ENCODE assay signal across 8 cellular contexts in the genomic region with DNA sequence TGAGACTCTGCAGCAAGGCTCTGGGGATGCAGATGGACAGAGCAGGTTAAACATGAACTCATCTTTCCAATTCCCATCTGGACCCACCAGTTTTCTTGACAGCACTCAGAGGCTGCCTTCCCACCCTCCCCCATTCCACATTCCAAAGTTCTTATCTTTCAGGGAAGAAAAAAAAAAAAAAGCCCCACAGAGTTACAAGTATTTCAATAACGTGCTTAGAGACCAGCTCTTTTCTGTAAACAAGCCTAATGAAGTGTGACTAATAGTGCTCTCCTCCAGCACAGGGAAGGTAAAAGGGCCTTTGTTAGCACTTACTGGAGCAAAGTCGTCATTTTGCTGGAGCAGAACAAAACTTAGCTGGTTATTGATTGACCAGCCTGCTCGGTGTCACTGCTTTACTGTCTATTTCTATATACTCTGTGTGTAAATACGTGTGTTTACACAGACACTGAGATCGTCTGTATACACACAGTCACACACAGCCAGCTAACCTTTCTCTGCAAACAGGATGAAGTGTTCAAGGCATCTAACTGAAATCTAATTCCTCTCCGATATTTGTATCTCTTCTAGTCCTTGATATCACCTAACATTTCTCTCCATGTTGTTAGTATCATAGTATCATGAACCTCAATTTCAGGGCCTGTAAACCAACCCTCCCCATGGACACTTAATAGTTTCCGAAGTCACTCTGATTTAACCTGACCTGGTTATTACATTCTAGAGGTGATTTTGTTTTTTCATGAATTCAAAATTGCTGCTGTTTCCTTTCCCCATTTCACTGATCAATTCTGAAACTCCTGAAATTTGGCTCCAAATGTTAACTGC.
A peak's percentile ranks its signal among the peaks of the same experiment; 100 is the strongest.
DNase-seq lines count a peak whose midpoint lies in the region; ATAC-seq and TF ChIP-seq lines count a peak whose summit lies in the region.

No MANE protein-coding gene starts in this region.

- H3K27ac ChIP-seq in transverse colon: peak overlapping the region; percentile 23 to 64 (median 62)

- in situ Hi-C loops in transverse colon (cut with MboI; ENCODE audit: low pct_ligation_motif_present in 1 of 4, low pct_unique_long_range_greater_than_20kb in 1 of 4, low sequenced_read_pairs in 3 of 4): no loop called here

- TF ChIP-seq EP300 in transverse colon (IDR thresholded peaks at IDR 0.05; ENCODE audit: low read depth): no peak

- H3K27ac Mint-ChIP-seq in MCF 10A (ENCODE audit: low read depth, unreplicated experiment): peak overlapping the region; percentile 95
- H3K27ac Mint-ChIP-seq in stimulated activated effector memory CD8-positive, alpha-beta T cell treated with anti-CD3 and anti-CD28 coated beads, Interleukin-12 subunit alpha, Interleukin-12 subunit beta, amount 100 ng/mL, for 72 hours: no peak overlapping the region

- H3K27me3 Mint-ChIP-seq in MCF 10A (ENCODE audit: insufficient read depth, unreplicated experiment): no peaks in the 10 kb centered on the region

- no peaks in the 10 kb centered on the region for H3K36me3 ChIP-seq in kidney epithelial cell (ENCODE audit: control insufficient read depth, insufficient read depth, low read length)
- H3K36me3 ChIP-seq in transverse colon: no peaks in the 10 kb centered on the region

- intact Hi-C loops in MCF 10A (cut with micrococcal nuclease): no loop called here
- intact Hi-C loops in transverse colon (cut with DNase I; ENCODE audit: low total_unique reads): no loop called here

- H3K9me3 Mint-ChIP-seq in MCF 10A (ENCODE audit: unreplicated experiment): no peaks in the 10 kb centered on the region
- H3K9me3 Mint-ChIP-seq in stimulated activated effector memory CD8-positive, alpha-beta T cell treated with anti-CD3 and anti-CD28 coated beads, Interleukin-12 subunit alpha, Interleukin-12 subunit beta, amount 100 ng/mL, for 72 hours: no peaks in the 10 kb centered on the region

- POLR2A ChIA-PET in MCF 10A (lab: Yijun Ruan, JAX): interaction anchor here (0.6 to 3.5 kb wide), 26 partner anchors 9 to 1622 kb away, joined by 3 to 35 read pairs (median 4); no protein-coding TSS in a partner anchor

- no peaks in the 10 kb centered on the region for H3K9me3 ChIP-seq in transverse colon

- H3K4me3 ChIP-seq in kidney epithelial cell (ENCODE audit: low read depth, low read length) (no peak overlapping the region), transverse colon (no peak overlapping the region)

- BruUV-seq in MCF 10A (replicated peaks; lab: Mats Ljungman, UMichigan): no TSS peak

- peaks cover 48% of the 10 kb centered on the region for H3K4me1 Mint-ChIP-seq in MCF 10A (ENCODE audit: insufficient read depth, unreplicated experiment)
- no peaks in the 10 kb centered on the region for H3K4me1 Mint-ChIP-seq in stimulated activated effector memory CD8-positive, alpha-beta T cell treated with anti-CD3 and anti-CD28 coated beads, Interleukin-12 subunit alpha, Interleukin-12 subunit beta, amount 100 ng/mL, for 72 hours

- ATAC-seq in GM18870 (IDR thresholded peaks at IDR 0.05; ENCODE audit: unreplicated experiment): peak; percentile 49
- ATAC-seq in stimulated activated effector memory CD8-positive, alpha-beta T cell treated with anti-CD3 and anti-CD28 coated beads, Interleukin-12 subunit alpha, Interleukin-12 subunit beta, amount 100 ng/mL, for 72 hours: no peak

- DNase-seq in NCI-H2171 treated with DMSO at 0.1 percent for 48 hours (lab: John Stamatoyannopoulos, UW): peak; percentile 83
- DNase-seq in MCF 10A (ENCODE audit: unreplicated experiment): peak; percentile 66
- DNase-seq in kidney epithelial cell (ENCODE audit: low read depth): peak; percentile 100
- no peak for DNase-seq in transverse colon
- no peak for DNase-seq in activated CD4-positive, alpha-beta T cell treated with anti-CD3 and anti-CD28 coated beads for 4 hours
- DNase-seq in stimulated activated effector memory CD8-positive, alpha-beta T cell treated with anti-CD3 and anti-CD28 coated beads, Interleukin-12 subunit alpha, Interleukin-12 subunit beta, amount 100 ng/mL, for 72 hours (ENCODE audit: low spot score in 2 of 2): no peak
- DNase-seq in 8988T: no peak

- H3K27me3 ChIP-seq in kidney epithelial cell (ENCODE audit: control insufficient read depth, insufficient read depth, low read length) (no peaks in the 10 kb centered on the region), transverse colon (no peaks in the 10 kb centered on the region)

- peaks cover 22 to 72% (median 59%) of the 10 kb centered on the region in 4 donors for H3K4me1 ChIP-seq in transverse colon

- WGBS in transverse colon (ENCODE audit: low coverage in 1 of 2), 2 donors: 21 to 40% methylated on average over 5 to 7 of the region's 7 CpGs

- peaks cover 8% of the 10 kb centered on the region for H3K36me3 Mint-ChIP-seq in MCF 10A (ENCODE audit: insufficient read depth, unreplicated experiment)
- H3K36me3 Mint-ChIP-seq in stimulated activated effector memory CD8-positive, alpha-beta T cell treated with anti-CD3 and anti-CD28 coated beads, Interleukin-12 subunit alpha, Interleukin-12 subunit beta, amount 100 ng/mL, for 72 hours: no peaks in the 10 kb centered on the region

- no peak for TF ChIP-seq POLR2A in transverse colon (IDR thresholded peaks at IDR 0.05)

- H3K4me3 Mint-ChIP-seq in MCF 10A (ENCODE audit: unreplicated experiment): peak overlapping the region; percentile 47
- no peak overlapping the region for H3K4me3 Mint-ChIP-seq in stimulated activated effector memory CD8-positive, alpha-beta T cell treated with anti-CD3 and anti-CD28 coated beads, Interleukin-12 subunit alpha, Interleukin-12 subunit beta, amount 100 ng/mL, for 72 hours

- CTCF ChIA-PET in MCF 10A (lab: Yijun Ruan, JAX): interaction anchor here (0.5 to 1.1 kb wide), 4 partner anchors 24 to 991 kb away, joined by 3 to 5 read pairs (median 4); no protein-coding TSS in a partner anchor

- no peak for TF ChIP-seq CTCF in MCF 10A (IDR thresholded peaks at IDR 0.05; ENCODE audit: unreplicated experiment)
- TF ChIP-seq CTCF in kidney epithelial cell (IDR thresholded peaks at IDR 0.05; ENCODE audit: insufficient read depth, low read length, poor library complexity, severe bottlenecking): no peak
- no peak for TF ChIP-seq CTCF in transverse colon (IDR thresholded peaks at IDR 0.05)

Comparison
In these comparisons a context has a peak if more than half of its experiments do, and no peak if none do; other contexts are left out.
1. DNase-seq: peak in NCI-H2171 treated with DMSO at 0.1 percent for 48 hours (single experiment), MCF 10A (single experiment) and kidney epithelial cell (single experiment); none in transverse colon (single experiment), activated CD4-positive, alpha-beta T cell treated with anti-CD3 and anti-CD28 coated beads for 4 hours (0 of 2), stimulated activated effector memory CD8-positive, alpha-beta T cell treated with anti-CD3 and anti-CD28 coated beads, Interleukin-12 subunit alpha, Interleukin-12 subunit beta, amount 100 ng/mL, for 72 hours (0 of 2) and 8988T (single experiment).